Comparison of ENCODE assay signal across 14 cellular contexts in the genomic region with DNA sequence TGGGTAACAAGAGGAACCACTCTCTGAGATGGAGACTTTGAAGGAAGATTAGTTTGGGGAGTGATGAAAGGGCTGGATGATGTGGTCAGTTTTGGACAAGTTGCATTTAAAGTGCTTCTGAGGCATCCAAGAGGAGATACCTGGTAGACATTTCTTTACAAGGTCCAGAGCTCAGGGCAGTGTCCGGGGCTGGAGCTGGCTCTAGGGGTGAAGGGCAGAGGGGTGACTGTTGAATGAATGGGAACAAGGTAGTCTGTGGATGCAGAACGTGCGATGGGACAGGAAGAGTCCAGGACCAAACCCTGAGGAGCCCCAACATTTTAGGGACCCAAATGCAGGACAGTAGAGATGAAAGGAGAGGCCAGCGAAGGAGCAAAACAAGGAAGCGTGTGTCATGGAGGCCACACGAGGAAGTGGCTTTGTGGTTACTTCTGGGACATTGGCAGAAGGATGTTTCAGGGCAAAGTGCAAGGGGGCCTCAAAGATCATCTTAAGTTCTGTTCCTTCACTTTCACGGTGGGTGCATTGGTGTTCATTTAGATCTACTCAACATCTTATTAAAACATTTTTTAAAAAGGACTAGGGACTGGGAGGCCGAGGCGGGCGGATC. TPM values are rescaled to one million over a fixed set of nuclear protein-coding genes. Genes with fewer than 3 reads are reported as not detected.
A peak's percentile ranks its signal among the peaks of the same experiment; 100 is the strongest.
DNase-seq lines count a peak whose midpoint lies in the region; ATAC-seq and TF ChIP-seq lines count a peak whose summit lies in the region.
"Had no signal": no experiment of that assay in that cellular context is flagged by ENCODE, and none has a peak within 500 bp of the region (broad histone marks: within the 10 kb centered on the region; RNA-seq: fewer than 3 reads in every experiment).

No MANE protein-coding gene starts in this region.

- no peak overlapping the region for H3K18ac ChIP-seq in trophoblast cell (ENCODE audit: low read length)

- H4K91ac ChIP-seq in trophoblast cell (ENCODE audit: low read depth, low read length): no peak overlapping the region

- WGBS in trophoblast cell (ENCODE audit: extremely low coverage, insufficient coverage, insufficient read length): no CpG with 5 or more reads among the region's 10 CpGs

- no peak overlapping the region for H3K4me3 ChIP-seq in Peyer's patch
- no peak overlapping the region for H3K4me3 ChIP-seq in ascending aorta
- no peak overlapping the region for H3K4me3 ChIP-seq in trophoblast cell (ENCODE audit: low read depth, low read length)
- H3K4me3 ChIP-seq: transverse colon had no signal

- no peak overlapping the region for H3K27ac ChIP-seq in Peyer's patch
- H3K27ac ChIP-seq in ascending aorta: no peak overlapping the region
- no peak overlapping the region for H3K27ac ChIP-seq in trophoblast cell (ENCODE audit: low read depth, low read length)
- H3K27ac ChIP-seq: 22Rv1, transverse colon had no signal

- H2BK120ac ChIP-seq in trophoblast cell (ENCODE audit: insufficient read depth, low read length, poor library complexity): no peak overlapping the region

- H3K23ac ChIP-seq in trophoblast cell (ENCODE audit: low read length): no peak overlapping the region

- H3K9ac ChIP-seq in trophoblast cell (ENCODE audit: low read length): no peak overlapping the region

- H3K9me3 ChIP-seq in Peyer's patch (no peaks in the 10 kb centered on the region), ascending aorta (no peaks in the 10 kb centered on the region), trophoblast cell (ENCODE audit: insufficient read depth, low read depth, low read length) (peaks cover 17% of the 10 kb centered on the region)
- H3K9me3 ChIP-seq: transverse colon had no signal

- H3K4ac ChIP-seq in trophoblast cell (ENCODE audit: low read depth, low read length): no peak overlapping the region

- H2BK12ac ChIP-seq in trophoblast cell (ENCODE audit: low read length): no peak overlapping the region

- H3K79me1 ChIP-seq in trophoblast cell (ENCODE audit: low read length): no peaks in the 10 kb centered on the region

- H2AK5ac ChIP-seq in trophoblast cell (ENCODE audit: low read length): no peak overlapping the region

- intact Hi-C loops in ascending aorta (cut with DNase I) (no loop called here), posterior vena cava (cut with DNase I) (no loop called here)

- TF ChIP-seq POLR2A in Peyer's patch (IDR thresholded peaks at IDR 0.05): no peak

- DNase-seq in SIG-M5 treated with dmso at 0.1 percent for 504 hours (lab: John Stamatoyannopoulos, UW; ENCODE audit: unreplicated experiment) (peak; percentile 72), SIG-M5 (lab: John Stamatoyannopoulos, UW) (no peak), Peyer's patch (peak in 2 of 3 donors; percentile 22 to 63), ascending aorta (ENCODE audit: low spot score in 2 of 2) (peak; percentile 8 to 31), posterior vena cava (ENCODE audit: low spot score) (peak; percentile 62), NCI-H2196 treated with DMSO at 0.1 percent for 48 hours (lab: John Stamatoyannopoulos, UW; ENCODE audit: unreplicated experiment) (no peak), trophoblast cell (no peak)
- DNase-seq: Calu3, glutamatergic neuron, NCI-H2227 treated with DMSO at 0.1 percent for 48 hours, RPMI8226, transverse colon had no signal

- H3K79me2 ChIP-seq in trophoblast cell (ENCODE audit: control insufficient read depth, insufficient read depth, low read length, poor library complexity): no peaks in the 10 kb centered on the region

- H3K4me2 ChIP-seq in trophoblast cell (ENCODE audit: low read length): no peak overlapping the region

- H2AFZ ChIP-seq in trophoblast cell (ENCODE audit: insufficient read depth, low read length, poor library complexity): no peak overlapping the region

- H3K27me3 ChIP-seq in Peyer's patch (no peaks in the 10 kb centered on the region), ascending aorta (no peaks in the 10 kb centered on the region), trophoblast cell (ENCODE audit: insufficient read depth, low read length) (no peaks in the 10 kb centered on the region)
- H3K27me3 ChIP-seq: transverse colon had no signal

- no peak overlapping the region for H4K12ac ChIP-seq in trophoblast cell (ENCODE audit: low read depth, low read length)

- H4K8ac ChIP-seq in trophoblast cell (ENCODE audit: low read depth, low read length): no peak overlapping the region

- peaks cover 0 to 8% (median 0%) of the 10 kb centered on the region in 4 donors for H3K4me1 ChIP-seq in Peyer's patch
- H3K4me1 ChIP-seq in ascending aorta: no peaks in the 10 kb centered on the region
- no peaks in the 10 kb centered on the region for H3K4me1 ChIP-seq in trophoblast cell (ENCODE audit: control insufficient read depth in 1 of 2, insufficient read depth in 2 of 2, low read length in 2 of 2)

- H3K14ac ChIP-seq in trophoblast cell (ENCODE audit: low read length): no peak overlapping the region

- no peak for ATAC-seq in GM18861 (IDR thresholded peaks at IDR 0.05; ENCODE audit: unreplicated experiment)

- H2BK5ac ChIP-seq in trophoblast cell (ENCODE audit: low read depth, low read length, poor library complexity): no peak overlapping the region

- TF ChIP-seq CTCF in Peyer's patch (IDR thresholded peaks at IDR 0.05): no peak
- no peak for TF ChIP-seq CTCF in ascending aorta (IDR thresholded peaks at IDR 0.05)

- peaks cover 0 to 29% (median 0%) of the 10 kb centered on the region in 3 donors for H3K36me3 ChIP-seq in Peyer's patch
- H3K36me3 ChIP-seq in ascending aorta: no peaks in the 10 kb centered on the region
- H3K36me3 ChIP-seq in trophoblast cell (ENCODE audit: control insufficient read depth in 1 of 2, insufficient read depth in 2 of 2, low read length in 2 of 2): no peaks in the 10 kb centered on the region
- H3K36me3 ChIP-seq: transverse colon had no signal

RNA-seq across cellular contexts. Expression of gene GPR35, which starts 13.6 kb away (rescaled TPM):
- total RNA-seq in Peyer's patch (100 to 1,000 TPM in 3 of 4 donors, 10 to 100 TPM in 1; 61.1 to 341 (median 261) TPM), ascending aorta (not detected), posterior vena cava (1 to 10 TPM; 1.2 to 1.8 TPM)
- 0.68 and 0.96 TPM in 2 replicates for polyA plus RNA-seq in trophoblast cell (2013)

RNA-seq across cellular contexts. Expression of gene CAPN10, which starts 25.2 kb away (rescaled TPM):
- total RNA-seq in Peyer's patch (10 to 100 TPM; 48.3 to 96.4 (median 78.9) TPM), ascending aorta (27.8 TPM), posterior vena cava (10 to 100 TPM; 18.6 to 22.6 TPM)
- polyA plus RNA-seq in trophoblast cell (2013): 13.6 and 13.9 TPM in 2 replicates

RNA-seq across cellular contexts. Expression of gene RNPEPL1, which starts 43.4 kb away (rescaled TPM):
- total RNA-seq in Peyer's patch (100 to 1,000 TPM in 3 of 4 donors, 10 to 100 TPM in 1; 85.0 to 175 (median 154) TPM), ascending aorta (196 TPM), posterior vena cava (10 to 100 TPM; 47.1 to 49.3 TPM)
- polyA plus RNA-seq in trophoblast cell (2013): 43.3 and 44.3 TPM in 2 replicates

RNA-seq across cellular contexts. Expression of gene DUSP28, which starts 51.5 kb away (rescaled TPM):
- total RNA-seq in Peyer's patch (10 to 100 TPM in 1 of 4 donors, 1 to 10 TPM in 3; 4.2 to 10.1 (median 7.1) TPM), ascending aorta (72.3 TPM), posterior vena cava (1 to 10 TPM; 2.0 to 2.3 TPM)
- 3.2 and 3.3 TPM in 2 replicates for polyA plus RNA-seq in trophoblast cell (2013)

RNA-seq across cellular contexts. Expression of gene ANKMY1, which starts 53.9 kb away (rescaled TPM):
- 10 to 100 TPM; 27.8 to 89.1 (median 40.1) TPM for total RNA-seq in Peyer's patch
- 14.4 TPM for total RNA-seq in ascending aorta
- total RNA-seq in posterior vena cava: 10 to 100 TPM in 1 of 2 donors, 1 to 10 TPM in 1; 7.1 to 12.9 TPM
- 4.7 and 5.0 TPM in 2 replicates for polyA plus RNA-seq in trophoblast cell (2013)

Comparison
In these comparisons a context has a peak if more than half of its experiments do, and no peak if none do; other contexts are left out.
1. DNase-seq: peak in SIG-M5 treated with dmso at 0.1 percent for 504 hours (single experiment), Peyer's patch (2 of 3), ascending aorta (2 of 2) and posterior vena cava (single experiment); none in SIG-M5 (single experiment), NCI-H2196 treated with DMSO at 0.1 percent for 48 hours (single experiment) and trophoblast cell (0 of 2).
2. RNA of gene GPR35, which starts 13.6 kb away (total RNA-seq): 61.1 to 341 TPM in Peyer's patch; 1.2 to 1.8 TPM in posterior vena cava and not detected in ascending aorta (single experiment); every median in the first group is over 10 times any median in the second.